8 cellular contexts compared by ENCODE assay signal in genomic region chr2:181790716-181791649, GRCh38.
A peak's percentile ranks its signal among the peaks of the same experiment; 100 is the strongest.
DNase-seq lines count a peak whose midpoint lies in the region; ATAC-seq, FAIRE-seq and TF ChIP-seq lines count a peak whose summit lies in the region.

No MANE protein-coding gene starts in this region.

- ATAC-seq in GM21390 (IDR thresholded peaks at IDR 0.05; ENCODE audit: unreplicated experiment) (peak; percentile 96), HG03565 (IDR thresholded peaks at IDR 0.05; ENCODE audit: unreplicated experiment) (peak; percentile 98), HepG2 (peak; percentile 96)
- ATAC-seq in activated T-cell treated with anti-CD3 and anti-CD28 coated beads, Interleukin-2, amount 50 U/mL, for 4 hours: peak; percentile 97

- intact Hi-C loops in HepG2 (cut with micrococcal nuclease; ENCODE audit: unreplicated experiment) (loop anchor here (1.0 to 5.0 kb wide), 4 partner anchors 13 to 161 kb away; partner anchors contain the start of gene ITPRID2), vagina (cut with DNase I) (no loop called here)

- H2AFZ ChIP-seq in HepG2 (ENCODE audit: low read length): peak overlapping the region; percentile 45

- H3K79me2 ChIP-seq in HepG2 (ENCODE audit: insufficient read depth, low read length): no peaks in the 10 kb centered on the region

- TF ChIP-seq RAD21 in HepG2 (CRISPR knock-in tag; IDR thresholded peaks at IDR 0.05): 0 out of 2 replicates have a peak, but pooled peaks have one; percentile 21

- CTCF ChIA-PET in HepG2 (lab: Yijun Ruan, JAX; ENCODE audit: low intra/inter-chr PET ratio, low total read pairs): no interaction called here

- peak in 1 of 2 experiments; percentile 71; a peak in 2 of 4 replicates for TF ChIP-seq EP300 in HepG2 (IDR thresholded peaks at IDR 0.05; ENCODE audit: low read depth in 2 of 2, low read length in 2 of 2)
- no peak; the same call in 1 of the 2 replicates for TF ChIP-seq EP300 in HepG2 (CRISPR knock-in tag; IDR thresholded peaks at IDR 0.05; ENCODE audit: borderline replicate concordance)
- TF ChIP-seq EP300 in tibial nerve (IDR thresholded peaks at IDR 0.05): no peak

- FAIRE-seq in HepG2 (lab: Jason Lieb, UNC): peak; percentile 96

- peaks cover 7% of the 10 kb centered on the region for H3K9me3 Mint-ChIP-seq in activated T-cell treated with anti-CD3 and anti-CD28 coated beads, Interleukin-2, amount 50 U/mL, for 4 hours

- H3K4me3 ChIP-seq in HepG2 (replicated peaks in 1 of 3; ENCODE audit: insufficient read depth in 1 of 3, low read depth in 2 of 3, low read length in 3 of 3) (peak overlapping the region; percentile 11 to 53 (median 31)), vagina (no peak overlapping the region), tibial nerve (no peak overlapping the region)

- peaks cover 43% of the 10 kb centered on the region for H3K4me1 ChIP-seq in HepG2 (ENCODE audit: insufficient read depth, low read length)
- H3K4me1 ChIP-seq in vagina: no peaks in the 10 kb centered on the region
- H3K4me1 ChIP-seq in tibial nerve: peaks cover 0 to 2% (median 0%) of the 10 kb centered on the region in 4 donors

- H3K36me3 Mint-ChIP-seq in activated T-cell treated with anti-CD3 and anti-CD28 coated beads, Interleukin-2, amount 50 U/mL, for 4 hours (ENCODE audit: insufficient read depth): no peaks in the 10 kb centered on the region

- BruUV-seq in HepG2 (replicated peaks; lab: Mats Ljungman, UMichigan): TSS peak; percentile 50

- WGBS in HepG2 (ENCODE audit: low lambda C conversion rate): 9% methylated on average over 10 of the region's 10 CpGs
- 71 to 74% methylated on average over 10 of the region's 10 CpGs for WGBS in tibial nerve, 2 donors

- peaks cover 6% of the 10 kb centered on the region; the same call in 1 of the 2 replicates for H3K9me3 ChIP-seq in HepG2 (ENCODE audit: low read length)
- H3K9me3 ChIP-seq in vagina: peaks cover 5% of the 10 kb centered on the region
- H3K9me3 ChIP-seq in tibial nerve: no peaks in the 10 kb centered on the region

- no peaks in the 10 kb centered on the region for H4K20me1 ChIP-seq in HepG2 (ENCODE audit: insufficient read depth, low read length)

- POLR2A ChIA-PET in HepG2 (lab: Yijun Ruan, JAX): interaction anchor here (1.2 to 2.2 kb wide), 3 partner anchors 10 to 101 kb away, joined by 6 to 9 read pairs (median 7); partner anchors contain the start of gene ITPRID2

- DNase-seq in GDM1 (lab: John Stamatoyannopoulos, UW) (peak; percentile 16), HepG2 (ENCODE audit: low spot score) (peak; percentile 88), vagina (ENCODE audit: extremely low spot score in 2 of 2) (no peak), tibial nerve (ENCODE audit: low spot score in 2 of 2) (no peak)
- no peak for DNase-seq in activated T-cell treated with anti-CD3 and anti-CD28 coated beads, Interleukin-2, amount 50 U/mL, for 4 hours
- no peak for DNase-seq in NK-92 treated with Interleukin-12 subunit alpha and Interleukin-12 subunit beta, amount 100 ng/mL, for 24 hours (lab: John Stamatoyannopoulos, UW)

- peak overlapping the region; percentile 73 for H3K4me2 ChIP-seq in HepG2 (ENCODE audit: low read depth, low read length)

- peaks cover 13% of the 10 kb centered on the region for H3K4me1 Mint-ChIP-seq in activated T-cell treated with anti-CD3 and anti-CD28 coated beads, Interleukin-2, amount 50 U/mL, for 4 hours (ENCODE audit: low read depth)

- TF ChIP-seq CTCF in HepG2 (CRISPR knock-in tag; IDR thresholded peaks at IDR 0.05): no peak
- no peak for TF ChIP-seq CTCF in vagina (IDR thresholded peaks at IDR 0.05)
- no peak for TF ChIP-seq CTCF in tibial nerve (IDR thresholded peaks at IDR 0.05)

- no peak overlapping the region for H3K4me3 Mint-ChIP-seq in activated T-cell treated with anti-CD3 and anti-CD28 coated beads, Interleukin-2, amount 50 U/mL, for 4 hours

- peaks cover 4% of the 10 kb centered on the region for H3K27me3 Mint-ChIP-seq in activated T-cell treated with anti-CD3 and anti-CD28 coated beads, Interleukin-2, amount 50 U/mL, for 4 hours (ENCODE audit: low read depth)

- in situ Hi-C loops in HepG2 (cut with HindIII; ENCODE audit: extremely low pct_ligation_motif_present, low pct_unique_long_range_greater_than_20kb): no loop called here

- no peaks in the 10 kb centered on the region for H3K36me3 ChIP-seq in HepG2 (replicated peaks in 1 of 2; ENCODE audit: control insufficient read depth in 1 of 2, insufficient read depth in 2 of 2, low read length in 2 of 2)
- no peaks in the 10 kb centered on the region for H3K36me3 ChIP-seq in vagina
- H3K36me3 ChIP-seq in tibial nerve: no peaks in the 10 kb centered on the region

- TF ChIP-seq POLR2A in HepG2 (IDR thresholded peaks at IDR 0.05; ENCODE audit: insufficient read depth in 1 of 2, low read depth in 2 of 2, low read length in 2 of 2): no peak; a peak in 1 of 4 replicates
- TF ChIP-seq POLR2A in vagina (IDR thresholded peaks at IDR 0.05): no peak
- no peak for TF ChIP-seq POLR2A in tibial nerve (IDR thresholded peaks at IDR 0.05)

- H3K27me3 ChIP-seq in HepG2 (ENCODE audit: control insufficient read depth in 1 of 2, insufficient read depth in 2 of 2, low read length in 2 of 2) (no peaks in the 10 kb centered on the region), vagina (no peaks in the 10 kb centered on the region), tibial nerve (no peaks in the 10 kb centered on the region)

- peak overlapping the region; percentile 82 for H3K27ac ChIP-seq in HepG2 (ENCODE audit: extremely low read length, insufficient read depth, low read length)
- no peak overlapping the region for H3K27ac ChIP-seq in vagina
- H3K27ac ChIP-seq in tibial nerve: no peak overlapping the region

- H3K9ac ChIP-seq in HepG2 (ENCODE audit: insufficient read depth, low read depth, low read length): peak overlapping the region; percentile 44

TF ChIP-seq in HepG2, 621 proteins besides CTCF, POLR2A, EP300 and RAD21 (continues in another document):
- TF ChIP-seq ZNF224 (CRISPR knock-in tag; IDR thresholded peaks at IDR 0.05) (no peak), MAFG (CRISPR knock-in tag; IDR thresholded peaks at IDR 0.05) (no peak), ZNF362 (CRISPR knock-in tag; IDR thresholded peaks at IDR 0.05; ENCODE audit: borderline replicate concordance) (no peak), YEATS4 (CRISPR knock-in tag; IDR thresholded peaks at IDR 0.05; ENCODE audit: borderline replicate concordance) (peak; percentile 91; the same call in 1 of the 2 replicates), ZSCAN9 (CRISPR knock-in tag; IDR thresholded peaks at IDR 0.05; ENCODE audit: borderline replicate concordance) (no peak), BCL3 (CRISPR knock-in tag; IDR thresholded peaks at IDR 0.05) (no peak), ZNF383 (CRISPR knock-in tag; IDR thresholded peaks at IDR 0.05; ENCODE audit: borderline replicate concordance) (no peak), ZNF431 (CRISPR knock-in tag; IDR thresholded peaks at IDR 0.05; ENCODE audit: borderline replicate concordance, low read depth) (0 out of 2 replicates have a peak, but pooled peaks have one; percentile 55), ARNT2 (CRISPR knock-in tag; IDR thresholded peaks at IDR 0.05; ENCODE audit: low read depth) (no peak), TRIM22 (IDR thresholded peaks at IDR 0.05) (no peak), DNMT3B (CRISPR knock-in tag; conservative IDR thresholded peaks at IDR 0.05) (peak; percentile 55; the same call in 1 of the 2 replicates), ZNF713 (CRISPR knock-in tag; IDR thresholded peaks at IDR 0.05) (no peak), RFX3 (CRISPR knock-in tag; IDR thresholded peaks at IDR 0.05) (no peak), ARID2 (CRISPR knock-in tag; IDR thresholded peaks at IDR 0.05; ENCODE audit: borderline replicate concordance) (peak; percentile 78; the same call in 1 of the 2 replicates), ZNF10 (CRISPR knock-in tag; IDR thresholded peaks at IDR 0.05; ENCODE audit: borderline replicate concordance, low read depth) (no peak), ZNF549 (CRISPR knock-in tag; IDR thresholded peaks at IDR 0.05) (0 out of 2 replicates have a peak, but pooled peaks have one; percentile 17), ZNF556 (CRISPR knock-in tag; IDR thresholded peaks at IDR 0.05; ENCODE audit: borderline replicate concordance) (0 out of 2 replicates have a peak, but pooled peaks have one; percentile 41), ZBTB42 (CRISPR knock-in tag; IDR thresholded peaks at IDR 0.05) (no peak), GZF1 (CRISPR knock-in tag; IDR thresholded peaks at IDR 0.05) (no peak)

Comparison
In these comparisons a context has a peak if more than half of its experiments do, and no peak if none do; other contexts are left out.
1. DNase-seq: peak in GDM1 (single experiment) and HepG2 (single experiment); none in activated T-cell treated with anti-CD3 and anti-CD28 coated beads, Interleukin-2, amount 50 U/mL, for 4 hours (single experiment), vagina (0 of 2), tibial nerve (0 of 2) and NK-92 treated with Interleukin-12 subunit alpha and Interleukin-12 subunit beta, amount 100 ng/mL, for 24 hours (single experiment).
2. H3K4me3 ChIP-seq: peak in HepG2 (3 of 3); none in vagina (0 of 2) and tibial nerve (0 of 4).
3. Peak in every context shown above with its lines, with median percentiles within 50 percentile points of each other: ATAC-seq.